1 cellular context compared by ENCODE assay signal in the genomic region with DNA sequence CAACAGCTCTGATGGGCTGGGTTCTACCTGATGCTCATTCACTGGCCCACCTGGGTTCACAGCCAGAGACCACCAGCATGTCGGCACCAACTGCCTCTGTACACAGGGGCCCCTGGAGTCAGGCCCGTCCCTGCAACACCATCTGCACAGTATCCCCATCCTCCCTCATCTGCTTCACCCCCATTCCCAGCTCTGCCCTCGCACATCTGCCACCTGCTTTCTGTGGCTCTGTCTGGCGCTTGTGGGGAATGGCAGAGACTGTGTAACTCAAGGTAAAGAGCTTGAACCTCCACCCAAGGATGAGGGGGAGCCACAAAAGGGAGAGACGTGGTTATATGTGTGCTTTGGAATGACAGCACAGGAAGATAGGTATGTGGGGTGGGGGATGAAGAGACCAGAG.
TF ChIP-seq lines count a peak whose summit lies in the region.

No MANE protein-coding gene starts in this region.

TF ChIP-seq in HepG2, 621 proteins besides CTCF, POLR2A, EP300 and RAD21 (continued from another document):
- TF ChIP-seq, protein P1, sequence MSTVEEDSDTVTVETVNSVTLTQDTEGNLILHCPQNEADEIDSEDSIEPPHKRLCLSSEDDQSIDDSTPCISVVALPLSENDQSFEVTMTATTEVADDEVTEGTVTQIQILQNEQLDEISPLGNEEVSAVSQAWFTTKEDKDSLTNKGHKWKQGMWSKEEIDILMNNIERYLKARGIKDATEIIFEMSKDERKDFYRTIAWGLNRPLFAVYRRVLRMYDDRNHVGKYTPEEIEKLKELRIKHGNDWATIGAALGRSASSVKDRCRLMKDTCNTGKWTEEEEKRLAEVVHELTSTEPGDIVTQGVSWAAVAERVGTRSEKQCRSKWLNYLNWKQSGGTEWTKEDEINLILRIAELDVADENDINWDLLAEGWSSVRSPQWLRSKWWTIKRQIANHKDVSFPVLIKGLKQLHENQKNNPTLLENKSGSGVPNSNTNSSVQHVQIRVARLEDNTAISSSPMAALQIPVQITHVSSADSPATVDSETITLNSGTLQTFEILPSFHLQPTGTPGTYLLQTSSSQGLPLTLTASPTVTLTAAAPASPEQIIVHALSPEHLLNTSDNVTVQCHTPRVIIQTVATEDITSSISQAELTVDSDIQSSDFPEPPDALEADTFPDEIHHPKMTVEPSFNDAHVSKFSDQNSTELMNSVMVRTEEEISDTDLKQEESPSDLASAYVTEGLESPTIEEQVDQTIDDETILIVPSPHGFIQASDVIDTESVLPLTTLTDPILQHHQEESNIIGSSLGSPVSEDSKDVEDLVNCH (CRISPR knock-in tag; IDR thresholded peaks at IDR 0.05), result no peak
- TF ChIP-seq HNRNPH1 (optimal IDR thresholded peaks at IDR 0.05; ENCODE audit: low read depth, low read length), result no peak
- TF ChIP-seq YY1 (IDR thresholded peaks at IDR 0.05; ENCODE audit: insufficient read depth, insufficient replicate concordance, low read depth, low read length), result no peak
- TF ChIP-seq SNAPC2 (CRISPR knock-in tag; IDR thresholded peaks at IDR 0.05), result no peak
- TF ChIP-seq, protein P2, sequence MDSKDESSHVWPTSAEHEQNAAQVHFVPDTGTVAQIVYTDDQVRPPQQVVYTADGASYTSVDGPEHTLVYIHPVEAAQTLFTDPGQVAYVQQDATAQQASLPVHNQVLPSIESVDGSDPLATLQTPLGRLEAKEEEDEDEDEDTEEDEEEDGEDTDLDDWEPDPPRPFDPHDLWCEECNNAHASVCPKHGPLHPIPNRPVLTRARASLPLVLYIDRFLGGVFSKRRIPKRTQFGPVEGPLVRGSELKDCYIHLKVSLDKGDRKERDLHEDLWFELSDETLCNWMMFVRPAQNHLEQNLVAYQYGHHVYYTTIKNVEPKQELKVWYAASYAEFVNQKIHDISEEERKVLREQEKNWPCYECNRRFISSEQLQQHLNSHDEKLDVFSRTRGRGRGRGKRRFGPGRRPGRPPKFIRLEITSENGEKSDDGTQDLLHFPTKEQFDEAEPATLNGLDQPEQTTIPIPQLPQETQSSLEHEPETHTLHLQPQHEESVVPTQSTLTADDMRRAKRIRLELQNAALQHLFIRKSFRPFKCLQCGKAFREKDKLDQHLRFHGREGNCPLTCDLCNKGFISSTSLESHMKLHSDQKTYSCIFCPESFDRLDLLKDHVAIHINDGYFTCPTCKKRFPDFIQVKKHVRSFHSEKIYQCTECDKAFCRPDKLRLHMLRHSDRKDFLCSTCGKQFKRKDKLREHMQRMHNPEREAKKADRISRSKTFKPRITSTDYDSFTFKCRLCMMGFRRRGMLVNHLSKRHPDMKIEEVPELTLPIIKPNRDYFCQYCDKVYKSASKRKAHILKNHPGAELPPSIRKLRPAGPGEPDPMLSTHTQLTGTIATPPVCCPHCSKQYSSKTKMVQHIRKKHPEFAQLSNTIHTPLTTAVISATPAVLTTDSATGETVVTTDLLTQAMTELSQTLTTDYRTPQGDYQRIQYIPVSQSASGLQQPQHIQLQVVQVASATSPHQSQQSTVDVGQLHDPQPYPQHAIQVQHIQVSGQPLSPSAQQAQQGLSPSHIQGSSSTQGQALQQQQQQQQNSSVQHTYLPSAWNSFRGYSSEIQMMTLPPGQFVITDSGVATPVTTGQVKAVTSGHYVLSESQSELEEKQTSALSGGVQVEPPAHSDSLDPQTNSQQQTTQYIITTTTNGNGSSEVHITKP (CRISPR knock-in tag; IDR thresholded peaks at IDR 0.05; ENCODE audit: low read depth), result no peak
- TF ChIP-seq ZNF567 (CRISPR knock-in tag; IDR thresholded peaks at IDR 0.05; ENCODE audit: borderline replicate concordance), result no peak
- no peak for TF ChIP-seq SYNCRIP (IDR thresholded peaks at IDR 0.05; ENCODE audit: insufficient read depth, low read depth, low read length)
- no peak for TF ChIP-seq ZNF644 (CRISPR knock-in tag; IDR thresholded peaks at IDR 0.05; ENCODE audit: low read depth)
- TF ChIP-seq KDM5A (IDR thresholded peaks at IDR 0.05; ENCODE audit: borderline replicate concordance, low read length), result no peak
- TF ChIP-seq ZFP36 (IDR thresholded peaks at IDR 0.05; ENCODE audit: borderline replicate concordance, low read depth, low read length, partially characterized antibody), result no peak
- TF ChIP-seq, protein P3, sequence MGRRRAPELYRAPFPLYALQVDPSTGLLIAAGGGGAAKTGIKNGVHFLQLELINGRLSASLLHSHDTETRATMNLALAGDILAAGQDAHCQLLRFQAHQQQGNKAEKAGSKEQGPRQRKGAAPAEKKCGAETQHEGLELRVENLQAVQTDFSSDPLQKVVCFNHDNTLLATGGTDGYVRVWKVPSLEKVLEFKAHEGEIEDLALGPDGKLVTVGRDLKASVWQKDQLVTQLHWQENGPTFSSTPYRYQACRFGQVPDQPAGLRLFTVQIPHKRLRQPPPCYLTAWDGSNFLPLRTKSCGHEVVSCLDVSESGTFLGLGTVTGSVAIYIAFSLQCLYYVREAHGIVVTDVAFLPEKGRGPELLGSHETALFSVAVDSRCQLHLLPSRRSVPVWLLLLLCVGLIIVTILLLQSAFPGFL (CRISPR knock-in tag; IDR thresholded peaks at IDR 0.05), result no peak
